Comparison of ENCODE assay signal across 7 cellular contexts in the genomic region with DNA sequence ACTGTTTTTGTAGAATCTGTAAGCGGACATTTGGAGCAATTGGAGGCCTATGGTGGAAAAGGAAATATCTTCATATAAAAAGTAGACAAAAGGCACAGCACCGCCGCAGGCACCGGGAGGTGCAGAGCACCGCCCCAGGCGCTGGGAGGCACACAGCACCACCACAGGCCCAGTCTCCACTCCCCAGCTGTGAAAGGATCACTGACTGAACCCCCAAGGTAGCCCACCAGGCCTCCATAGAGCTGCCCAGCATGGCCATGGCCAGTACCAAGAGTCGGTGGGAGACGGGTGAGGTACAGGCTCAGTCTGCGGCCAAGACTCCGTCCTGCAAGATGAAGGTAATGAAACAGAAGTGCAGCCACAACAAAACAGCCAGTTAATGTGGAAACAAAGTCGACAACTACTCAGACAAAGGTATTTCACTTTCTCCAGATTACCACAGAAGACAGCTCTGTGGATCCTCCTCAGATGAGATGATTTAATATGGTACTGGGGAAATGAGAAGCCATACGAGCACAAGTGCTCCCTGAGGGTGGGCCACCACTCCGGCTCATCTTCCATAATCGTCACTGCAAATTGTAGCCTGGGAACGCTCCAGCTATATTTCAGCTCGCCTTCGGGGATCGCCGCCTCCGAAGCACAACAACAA.
DNase-seq lines count a peak whose midpoint lies in the region; ATAC-seq, FAIRE-seq and TF ChIP-seq lines count a peak whose summit lies in the region.
"Not testable (repeated sequence)": the region's sequence is repeated elsewhere in the genome, so short reads cannot be mapped to it uniquely, and the experiment has no call there.

No MANE protein-coding gene starts in this region.

- not testable (repeated sequence) for TF ChIP-seq POLR2A in spleen (IDR thresholded peaks at IDR 0.05)

- not testable (repeated sequence) for H3K4me1 Mint-ChIP-seq in endothelial cell (ENCODE audit: unreplicated experiment)

- peaks cover 12 to 94% of the 10 kb centered on the region in 2 donors for H3K9me3 ChIP-seq in right atrium auricular region
- H3K9me3 ChIP-seq in lower lobe of right lung: peaks cover 96% of the 10 kb centered on the region
- peaks cover 36 to 100% (median 100%) of the 10 kb centered on the region in 8 donors for H3K9me3 ChIP-seq in spleen

- H3K4me3 ChIP-seq in right atrium auricular region, lower lobe of right lung, spleen: not testable (repeated sequence)

- H3K9me3 Mint-ChIP-seq in endothelial cell (ENCODE audit: unreplicated experiment): peaks cover 60% of the 10 kb centered on the region

- not testable (repeated sequence) for H3K4me1 ChIP-seq in right atrium auricular region, lower lobe of right lung, spleen

- H3K4me3 Mint-ChIP-seq in endothelial cell (ENCODE audit: unreplicated experiment): peak overlapping the region; percentile 43

- DNase-seq in GM10266 (ENCODE audit: extremely low spot score) (peak; percentile 4), right atrium auricular region (ENCODE audit: low spot score) (peak; percentile 55), lower lobe of right lung (peak; percentile 41), spleen (peak; percentile 69), urothelium cell line (ENCODE audit: low spot score) (peak; percentile 2)
- DNase-seq in activated CD8-positive, alpha-beta memory T cell treated with anti-CD3 and anti-CD28 coated beads for 24 hours: peak; percentile 15
- DNase-seq in endothelial cell (ENCODE audit: low spot score): not testable (repeated sequence)

- TF ChIP-seq CTCF in GM10266 (IDR thresholded peaks at IDR 0.05; ENCODE audit: control insufficient read depth, insufficient read depth, low read depth, missing control alignments); endothelial cell (IDR thresholded peaks at IDR 0.05; ENCODE audit: unreplicated experiment); right atrium auricular region (IDR thresholded peaks at IDR 0.05); lower lobe of right lung (IDR thresholded peaks at IDR 0.05); spleen (IDR thresholded peaks at IDR 0.05 in 8 of 11, conservative IDR thresholded peaks at IDR 0.05 in 3 of 11): not testable (repeated sequence)

- FAIRE-seq in urothelium cell line (lab: Jason Lieb, UNC): not testable (repeated sequence)

- peak in 1 of 2 donors; percentile 43 for ATAC-seq in lower lobe of right lung

- H3K36me3 Mint-ChIP-seq in endothelial cell (ENCODE audit: low read depth, unreplicated experiment): peaks cover 24% of the 10 kb centered on the region

- intact Hi-C loops in lower lobe of right lung (cut with DNase I); spleen (cut with DNase I; ENCODE audit: low total_unique reads): not testable (repeated sequence)

- H3K27ac ChIP-seq in right atrium auricular region, lower lobe of right lung, spleen: not testable (repeated sequence)

- 91 to 95% (median 93%) methylated on average over 20 of the region's 20 CpGs for WGBS in spleen, 5 donors

- H3K27me3 Mint-ChIP-seq in endothelial cell (ENCODE audit: unreplicated experiment): peaks cover 24% of the 10 kb centered on the region

- H3K36me3 ChIP-seq in right atrium auricular region, lower lobe of right lung, spleen: not testable (repeated sequence)

- not testable (repeated sequence) for H3K27ac Mint-ChIP-seq in endothelial cell (ENCODE audit: unreplicated experiment)

- H3K27me3 ChIP-seq in right atrium auricular region; lower lobe of right lung (ENCODE audit: low read depth); spleen (replicated peaks in 1 of 7): not testable (repeated sequence)
